Comparison of ENCODE assay signal across 36 cellular contexts in the genomic region with DNA sequence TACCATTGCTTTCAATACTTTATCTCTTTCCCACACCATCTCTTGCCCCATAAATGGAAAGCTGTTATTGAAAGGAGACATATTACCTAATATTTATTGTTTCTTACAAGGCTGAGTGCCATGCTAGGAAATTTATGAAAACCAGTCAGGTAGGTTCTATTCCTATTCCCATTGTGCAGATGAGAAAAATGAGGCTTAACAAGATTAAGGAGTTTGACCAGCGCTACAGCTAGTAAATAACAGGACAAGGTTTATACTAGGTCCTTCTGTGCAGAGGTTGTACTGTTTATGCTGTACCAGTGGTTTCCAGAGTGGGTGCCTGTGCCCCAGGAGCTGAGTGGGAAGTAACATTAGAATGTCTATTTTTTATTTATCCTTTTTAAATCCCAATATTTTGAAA. TPM values are rescaled to one million over a fixed set of nuclear protein-coding genes. Genes with fewer than 3 reads are reported as not detected.
"Had no signal": no experiment of that assay in that cellular context is flagged by ENCODE, and none has a peak within 500 bp of the region (broad histone marks: within the 10 kb centered on the region; RNA-seq: fewer than 3 reads in every experiment).

No MANE protein-coding gene starts in this region.

- H3K4me3 Mint-ChIP-seq: activated B cell treated with CpG ODN at 0.5 μM for 24 hours; activated CD4-positive, alpha-beta memory T cell treated with anti-CD3 and anti-CD28 coated beads for 36 hours; activated CD8-positive, alpha-beta memory T cell treated with anti-CD3 and anti-CD28 coated beads, Interleukin-2, amount 10 ng/mL, durations not matched to agents 7 days and 5 days; activated CD8-positive, alpha-beta T cell treated with anti-CD3 and anti-CD28 coated beads, Interleukin-2, amount 10 ng/mL, durations not matched to agents 7 days and 5 days; activated naive CD4-positive, alpha-beta T cell treated with anti-CD3 and anti-CD28 coated beads for 36 hours; activated naive CD4-positive, alpha-beta T cell treated with anti-CD3 and anti-CD28 coated beads, Interleukin-2, amount 50 U/mL, for 24 hours; activated naive CD8-positive, alpha-beta T cell treated with anti-CD3 and anti-CD28 coated beads for 36 hours; activated naive CD8-positive, alpha-beta T cell treated with anti-CD3 and anti-CD28 coated beads, Interleukin-2, amount 50 U/mL, for 24 hours; activated T-helper 1 cell treated with anti-CD3 and anti-CD28 coated beads, Interleukin-12 subunit alpha, Interleukin-12 subunit beta, Interleukin-2, Interleukin-4 antibody, amounts not matched to agents 30 ng/mL and 10 ng/mL and 1 ng/mL, durations not matched to agents 14 hours and 24 hours and 36 hours; brain; T-helper 17 cell; T-helper 2 cell treated with Interferon-gamma antibody and Interleukin-4, amounts not matched to agents 5 μg/mL and 100 μg/mL, for 36 hours had no signal

- H3K36me3 Mint-ChIP-seq: activated CD4-positive, alpha-beta memory T cell treated with anti-CD3 and anti-CD28 coated beads for 36 hours; activated CD8-positive, alpha-beta memory T cell treated with anti-CD3 and anti-CD28 coated beads, Interleukin-2, amount 10 ng/mL, durations not matched to agents 7 days and 5 days; activated naive CD4-positive, alpha-beta T cell treated with anti-CD3 and anti-CD28 coated beads, Interleukin-2, amount 50 U/mL, for 24 hours; activated naive CD8-positive, alpha-beta T cell treated with anti-CD3 and anti-CD28 coated beads for 36 hours; brain had no signal

- ATAC-seq: activated CD4-positive, CD25-positive, alpha-beta regulatory T cell treated with anti-CD3 and anti-CD28 coated beads, Interleukin-2, amount 50 U/mL, for 24 hours; activated CD8-positive, alpha-beta memory T cell treated with anti-CD3 and anti-CD28 coated beads, Interleukin-2, amount 10 ng/mL, durations not matched to agents 7 days and 5 days; activated CD8-positive, alpha-beta T cell treated with anti-CD3 and anti-CD28 coated beads, Interleukin-2, amount 10 ng/mL, durations not matched to agents 7 days and 5 days; activated naive CD8-positive, alpha-beta T cell treated with anti-CD3 and anti-CD28 coated beads, Interleukin-2, amount 50 U/mL, for 24 hours; T-helper 17 cell had no signal

- H3K27me3 ChIP-seq: adrenal gland, breast epithelium, cardiac muscle cell, colonic mucosa had no signal

- H3K27me3 Mint-ChIP-seq: activated naive CD4-positive, alpha-beta T cell treated with anti-CD3 and anti-CD28 coated beads, Interleukin-2, amount 50 U/mL, for 24 hours had no signal

- H3K4me3 ChIP-seq: adrenal gland, breast epithelium, cardiac muscle cell, colonic mucosa had no signal

- H3K27ac Mint-ChIP-seq: activated B cell treated with CpG ODN at 0.5 μM for 24 hours; activated CD4-positive, alpha-beta memory T cell treated with anti-CD3 and anti-CD28 coated beads for 36 hours; activated CD8-positive, alpha-beta memory T cell treated with anti-CD3 and anti-CD28 coated beads, Interleukin-2, amount 10 ng/mL, durations not matched to agents 7 days and 5 days; activated naive CD4-positive, alpha-beta T cell treated with anti-CD3 and anti-CD28 coated beads for 36 hours; activated naive CD4-positive, alpha-beta T cell treated with anti-CD3 and anti-CD28 coated beads, Interleukin-2, amount 50 U/mL, for 24 hours; activated naive CD8-positive, alpha-beta T cell treated with anti-CD3 and anti-CD28 coated beads for 36 hours; activated naive CD8-positive, alpha-beta T cell treated with anti-CD3 and anti-CD28 coated beads, Interleukin-2, amount 50 U/mL, for 24 hours; activated T-helper 1 cell treated with anti-CD3 and anti-CD28 coated beads, Interleukin-12 subunit alpha, Interleukin-12 subunit beta, Interleukin-2, Interleukin-4 antibody, amounts not matched to agents 30 ng/mL and 10 ng/mL and 1 ng/mL, durations not matched to agents 14 hours and 24 hours and 36 hours; activated T-helper 2 cell treated with anti-CD3 and anti-CD28 coated beads, Interferon-gamma antibody, Interleukin-2, Interleukin-4, amounts not matched to agents 10 μg/mL and 5 μg/mL and 100 μg/mL, durations not matched to agents 14 hours and 24 hours and 36 hours; T-helper 17 cell; T-helper 2 cell treated with Interferon-gamma antibody and Interleukin-4, amounts not matched to agents 5 μg/mL and 100 μg/mL, for 36 hours had no signal

- H3K27ac ChIP-seq: adrenal gland, breast epithelium, cardiac muscle cell, colonic mucosa, epithelial cell of prostate, WERI-Rb-1 had no signal

- H3K4me1 ChIP-seq: breast epithelium had no signal

- H3K9me3 ChIP-seq: adrenal gland, breast epithelium, colonic mucosa had no signal

- DNase-seq: activated B cell treated with CpG ODN at 0.5 μM for 24 hours; activated CD4-positive, alpha-beta memory T cell treated with anti-CD3 and anti-CD28 coated beads for 36 hours; activated CD4-positive, alpha-beta T cell treated with anti-CD3 and anti-CD28 coated beads for 48 hours; activated CD4-positive, alpha-beta T cell treated with anti-CD3 and anti-CD28 coated beads, Interleukin-2, amount 50 U/mL, for 1 hour; activated CD8-positive, alpha-beta memory T cell treated with anti-CD3 and anti-CD28 coated beads, Interleukin-2, amount 50 U/mL, for 4 hours; activated CD8-positive, alpha-beta T cell treated with anti-CD3 and anti-CD28 coated beads, Interleukin-2, amount 10 ng/mL, durations not matched to agents 7 days and 5 days; activated effector memory CD4-positive, alpha-beta T cell treated with anti-CD3 and anti-CD28 coated beads, Interleukin-2, amount 50 U/mL, for 16 hours; activated naive CD4-positive, alpha-beta T cell treated with anti-CD3 and anti-CD28 coated beads for 36 hours; activated naive CD8-positive, alpha-beta T cell treated with anti-CD3 and anti-CD28 coated beads for 36 hours; activated naive CD8-positive, alpha-beta T cell treated with anti-CD3 and anti-CD28 coated beads, Interleukin-2, amount 50 U/mL, for 24 hours; activated T-cell treated with anti-CD3 and anti-CD28 coated beads, Interleukin-2, amount 50 U/mL, for 1 hour; activated T-cell treated with anti-CD3 and anti-CD28 coated beads, Interleukin-2, amount 50 U/mL, for 48 hours; adrenal gland; amygdala; aorta; central memory CD4-positive, alpha-beta T cell; cerebellar nuclear complex; colonic mucosa; effector CD8-positive, alpha-beta T cell; head of caudate nucleus; T-helper 1 cell; T-helper 17 cell; T1000; WERI-Rb-1 had no signal

- H3K4me1 Mint-ChIP-seq: activated B cell treated with CpG ODN at 0.5 μM for 24 hours; activated naive CD4-positive, alpha-beta T cell treated with anti-CD3 and anti-CD28 coated beads, Interleukin-2, amount 50 U/mL, for 24 hours; activated naive CD8-positive, alpha-beta T cell treated with anti-CD3 and anti-CD28 coated beads for 36 hours; activated naive CD8-positive, alpha-beta T cell treated with anti-CD3 and anti-CD28 coated beads, Interleukin-2, amount 50 U/mL, for 24 hours had no signal

- H3K9me3 Mint-ChIP-seq: activated B cell treated with CpG ODN at 0.5 μM for 24 hours; activated CD4-positive, alpha-beta memory T cell treated with anti-CD3 and anti-CD28 coated beads for 36 hours; activated naive CD4-positive, alpha-beta T cell treated with anti-CD3 and anti-CD28 coated beads for 36 hours; activated naive CD4-positive, alpha-beta T cell treated with anti-CD3 and anti-CD28 coated beads, Interleukin-2, amount 50 U/mL, for 24 hours; activated naive CD8-positive, alpha-beta T cell treated with anti-CD3 and anti-CD28 coated beads for 36 hours; activated naive CD8-positive, alpha-beta T cell treated with anti-CD3 and anti-CD28 coated beads, Interleukin-2, amount 50 U/mL, for 24 hours; activated T-helper 1 cell treated with anti-CD3 and anti-CD28 coated beads, Interleukin-12 subunit alpha, Interleukin-12 subunit beta, Interleukin-2, Interleukin-4 antibody, amounts not matched to agents 30 ng/mL and 10 ng/mL and 1 ng/mL, durations not matched to agents 14 hours and 24 hours and 36 hours; activated T-helper 2 cell treated with anti-CD3 and anti-CD28 coated beads, Interferon-gamma antibody, Interleukin-2, Interleukin-4, amounts not matched to agents 10 μg/mL and 5 μg/mL and 100 μg/mL, durations not matched to agents 14 hours and 24 hours and 36 hours; brain; T-helper 2 cell treated with Interferon-gamma antibody and Interleukin-4, amounts not matched to agents 5 μg/mL and 100 μg/mL, for 36 hours had no signal

- H3K36me3 ChIP-seq: adrenal gland, breast epithelium, cardiac muscle cell, colonic mucosa, WERI-Rb-1 had no signal

RNA-seq across cellular contexts. Expression of a gene that starts 35.5 kb away (rescaled TPM):
- total RNA-seq: activated B cell treated with CpG ODN at 0.5 μM for 24 hours; activated CD4-positive, alpha-beta memory T cell treated with anti-CD3 and anti-CD28 coated beads for 36 hours; activated CD8-positive, alpha-beta memory T cell treated with anti-CD3 and anti-CD28 coated beads for 36 hours; activated CD8-positive, alpha-beta memory T cell treated with anti-CD3 and anti-CD28 coated beads, Interleukin-2, amount 10 ng/mL, durations not matched to agents 7 days and 5 days; activated CD8-positive, alpha-beta T cell treated with anti-CD3 and anti-CD28 coated beads, Interleukin-2, amount 10 ng/mL, durations not matched to agents 7 days and 5 days; activated naive CD4-positive, alpha-beta T cell treated with anti-CD3 and anti-CD28 coated beads for 36 hours; activated naive CD8-positive, alpha-beta T cell treated with anti-CD3 and anti-CD28 coated beads for 36 hours; activated T-helper 1 cell treated with anti-CD3 and anti-CD28 coated beads, Interleukin-12 subunit alpha, Interleukin-12 subunit beta, Interleukin-2, Interleukin-4 antibody, amounts not matched to agents 30 ng/mL and 10 ng/mL and 1 ng/mL, durations not matched to agents 14 hours and 24 hours and 36 hours; activated T-helper 2 cell treated with anti-CD3 and anti-CD28 coated beads, Interferon-gamma antibody, Interleukin-2, Interleukin-4, amounts not matched to agents 10 μg/mL and 5 μg/mL and 100 μg/mL, durations not matched to agents 14 hours and 24 hours and 36 hours; colonic mucosa; endothelial cell of umbilical vein; T-helper 17 cell had no signal

RNA-seq across cellular contexts. Expression of a gene that starts 37.1 kb away (rescaled TPM):
- total RNA-seq: activated B cell treated with CpG ODN at 0.5 μM for 24 hours; activated naive CD4-positive, alpha-beta T cell treated with anti-CD3 and anti-CD28 coated beads for 36 hours; activated naive CD8-positive, alpha-beta T cell treated with anti-CD3 and anti-CD28 coated beads for 36 hours; activated T-helper 1 cell treated with anti-CD3 and anti-CD28 coated beads, Interleukin-12 subunit alpha, Interleukin-12 subunit beta, Interleukin-2, Interleukin-4 antibody, amounts not matched to agents 30 ng/mL and 10 ng/mL and 1 ng/mL, durations not matched to agents 14 hours and 24 hours and 36 hours; activated T-helper 2 cell treated with anti-CD3 and anti-CD28 coated beads, Interferon-gamma antibody, Interleukin-2, Interleukin-4, amounts not matched to agents 10 μg/mL and 5 μg/mL and 100 μg/mL, durations not matched to agents 14 hours and 24 hours and 36 hours; T-helper 17 cell had no signal
